1 cellular context compared by ENCODE assay signal in the genomic region with DNA sequence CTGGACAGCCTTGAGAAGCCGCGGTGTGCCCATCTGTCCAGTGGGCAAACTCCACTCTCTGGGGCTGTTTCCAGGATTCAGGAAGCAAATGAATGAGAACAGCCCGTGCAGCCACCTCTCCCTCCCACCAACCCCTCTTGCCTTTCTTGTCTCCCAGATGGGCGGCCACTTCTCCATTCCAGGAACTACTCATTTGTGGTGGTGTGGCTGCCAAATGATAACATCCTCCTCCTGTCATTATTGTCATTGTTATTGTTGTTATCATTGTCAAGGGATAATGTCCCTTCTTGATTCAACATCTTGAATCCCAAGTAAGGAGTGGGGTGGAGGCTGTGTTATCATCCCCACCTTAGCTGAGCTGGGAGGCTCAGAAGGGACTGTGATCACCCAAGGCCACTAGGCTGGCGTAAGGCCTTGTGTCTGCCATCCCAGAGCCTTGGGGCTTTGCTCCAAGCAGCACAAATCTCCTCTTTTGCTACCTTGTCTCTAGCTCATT.
TF ChIP-seq lines count a peak whose summit lies in the region.

No MANE protein-coding gene starts in this region.

TF ChIP-seq in K562, 482 proteins besides CTCF, POLR2A, EP300 and RAD21 (continued from another document and continues in another):
- TF ChIP-seq, protein P1, sequence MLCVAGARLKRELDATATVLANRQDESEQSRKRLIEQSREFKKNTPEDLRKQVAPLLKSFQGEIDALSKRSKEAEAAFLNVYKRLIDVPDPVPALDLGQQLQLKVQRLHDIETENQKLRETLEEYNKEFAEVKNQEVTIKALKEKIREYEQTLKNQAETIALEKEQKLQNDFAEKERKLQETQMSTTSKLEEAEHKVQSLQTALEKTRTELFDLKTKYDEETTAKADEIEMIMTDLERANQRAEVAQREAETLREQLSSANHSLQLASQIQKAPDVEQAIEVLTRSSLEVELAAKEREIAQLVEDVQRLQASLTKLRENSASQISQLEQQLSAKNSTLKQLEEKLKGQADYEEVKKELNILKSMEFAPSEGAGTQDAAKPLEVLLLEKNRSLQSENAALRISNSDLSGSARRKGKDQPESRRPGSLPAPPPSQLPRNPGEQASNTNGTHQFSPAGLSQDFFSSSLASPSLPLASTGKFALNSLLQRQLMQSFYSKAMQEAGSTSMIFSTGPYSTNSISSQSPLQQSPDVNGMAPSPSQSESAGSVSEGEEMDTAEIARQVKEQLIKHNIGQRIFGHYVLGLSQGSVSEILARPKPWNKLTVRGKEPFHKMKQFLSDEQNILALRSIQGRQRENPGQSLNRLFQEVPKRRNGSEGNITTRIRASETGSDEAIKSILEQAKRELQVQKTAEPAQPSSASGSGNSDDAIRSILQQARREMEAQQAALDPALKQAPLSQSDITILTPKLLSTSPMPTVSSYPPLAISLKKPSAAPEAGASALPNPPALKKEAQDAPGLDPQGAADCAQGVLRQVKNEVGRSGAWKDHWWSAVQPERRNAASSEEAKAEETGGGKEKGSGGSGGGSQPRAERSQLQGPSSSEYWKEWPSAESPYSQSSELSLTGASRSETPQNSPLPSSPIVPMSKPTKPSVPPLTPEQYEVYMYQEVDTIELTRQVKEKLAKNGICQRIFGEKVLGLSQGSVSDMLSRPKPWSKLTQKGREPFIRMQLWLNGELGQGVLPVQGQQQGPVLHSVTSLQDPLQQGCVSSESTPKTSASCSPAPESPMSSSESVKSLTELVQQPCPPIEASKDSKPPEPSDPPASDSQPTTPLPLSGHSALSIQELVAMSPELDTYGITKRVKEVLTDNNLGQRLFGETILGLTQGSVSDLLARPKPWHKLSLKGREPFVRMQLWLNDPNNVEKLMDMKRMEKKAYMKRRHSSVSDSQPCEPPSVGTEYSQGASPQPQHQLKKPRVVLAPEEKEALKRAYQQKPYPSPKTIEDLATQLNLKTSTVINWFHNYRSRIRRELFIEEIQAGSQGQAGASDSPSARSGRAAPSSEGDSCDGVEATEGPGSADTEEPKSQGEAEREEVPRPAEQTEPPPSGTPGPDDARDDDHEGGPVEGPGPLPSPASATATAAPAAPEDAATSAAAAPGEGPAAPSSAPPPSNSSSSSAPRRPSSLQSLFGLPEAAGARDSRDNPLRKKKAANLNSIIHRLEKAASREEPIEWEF (CRISPR knock-in tag; IDR thresholded peaks at IDR 0.05) = no peak
- TF ChIP-seq, protein P2, sequence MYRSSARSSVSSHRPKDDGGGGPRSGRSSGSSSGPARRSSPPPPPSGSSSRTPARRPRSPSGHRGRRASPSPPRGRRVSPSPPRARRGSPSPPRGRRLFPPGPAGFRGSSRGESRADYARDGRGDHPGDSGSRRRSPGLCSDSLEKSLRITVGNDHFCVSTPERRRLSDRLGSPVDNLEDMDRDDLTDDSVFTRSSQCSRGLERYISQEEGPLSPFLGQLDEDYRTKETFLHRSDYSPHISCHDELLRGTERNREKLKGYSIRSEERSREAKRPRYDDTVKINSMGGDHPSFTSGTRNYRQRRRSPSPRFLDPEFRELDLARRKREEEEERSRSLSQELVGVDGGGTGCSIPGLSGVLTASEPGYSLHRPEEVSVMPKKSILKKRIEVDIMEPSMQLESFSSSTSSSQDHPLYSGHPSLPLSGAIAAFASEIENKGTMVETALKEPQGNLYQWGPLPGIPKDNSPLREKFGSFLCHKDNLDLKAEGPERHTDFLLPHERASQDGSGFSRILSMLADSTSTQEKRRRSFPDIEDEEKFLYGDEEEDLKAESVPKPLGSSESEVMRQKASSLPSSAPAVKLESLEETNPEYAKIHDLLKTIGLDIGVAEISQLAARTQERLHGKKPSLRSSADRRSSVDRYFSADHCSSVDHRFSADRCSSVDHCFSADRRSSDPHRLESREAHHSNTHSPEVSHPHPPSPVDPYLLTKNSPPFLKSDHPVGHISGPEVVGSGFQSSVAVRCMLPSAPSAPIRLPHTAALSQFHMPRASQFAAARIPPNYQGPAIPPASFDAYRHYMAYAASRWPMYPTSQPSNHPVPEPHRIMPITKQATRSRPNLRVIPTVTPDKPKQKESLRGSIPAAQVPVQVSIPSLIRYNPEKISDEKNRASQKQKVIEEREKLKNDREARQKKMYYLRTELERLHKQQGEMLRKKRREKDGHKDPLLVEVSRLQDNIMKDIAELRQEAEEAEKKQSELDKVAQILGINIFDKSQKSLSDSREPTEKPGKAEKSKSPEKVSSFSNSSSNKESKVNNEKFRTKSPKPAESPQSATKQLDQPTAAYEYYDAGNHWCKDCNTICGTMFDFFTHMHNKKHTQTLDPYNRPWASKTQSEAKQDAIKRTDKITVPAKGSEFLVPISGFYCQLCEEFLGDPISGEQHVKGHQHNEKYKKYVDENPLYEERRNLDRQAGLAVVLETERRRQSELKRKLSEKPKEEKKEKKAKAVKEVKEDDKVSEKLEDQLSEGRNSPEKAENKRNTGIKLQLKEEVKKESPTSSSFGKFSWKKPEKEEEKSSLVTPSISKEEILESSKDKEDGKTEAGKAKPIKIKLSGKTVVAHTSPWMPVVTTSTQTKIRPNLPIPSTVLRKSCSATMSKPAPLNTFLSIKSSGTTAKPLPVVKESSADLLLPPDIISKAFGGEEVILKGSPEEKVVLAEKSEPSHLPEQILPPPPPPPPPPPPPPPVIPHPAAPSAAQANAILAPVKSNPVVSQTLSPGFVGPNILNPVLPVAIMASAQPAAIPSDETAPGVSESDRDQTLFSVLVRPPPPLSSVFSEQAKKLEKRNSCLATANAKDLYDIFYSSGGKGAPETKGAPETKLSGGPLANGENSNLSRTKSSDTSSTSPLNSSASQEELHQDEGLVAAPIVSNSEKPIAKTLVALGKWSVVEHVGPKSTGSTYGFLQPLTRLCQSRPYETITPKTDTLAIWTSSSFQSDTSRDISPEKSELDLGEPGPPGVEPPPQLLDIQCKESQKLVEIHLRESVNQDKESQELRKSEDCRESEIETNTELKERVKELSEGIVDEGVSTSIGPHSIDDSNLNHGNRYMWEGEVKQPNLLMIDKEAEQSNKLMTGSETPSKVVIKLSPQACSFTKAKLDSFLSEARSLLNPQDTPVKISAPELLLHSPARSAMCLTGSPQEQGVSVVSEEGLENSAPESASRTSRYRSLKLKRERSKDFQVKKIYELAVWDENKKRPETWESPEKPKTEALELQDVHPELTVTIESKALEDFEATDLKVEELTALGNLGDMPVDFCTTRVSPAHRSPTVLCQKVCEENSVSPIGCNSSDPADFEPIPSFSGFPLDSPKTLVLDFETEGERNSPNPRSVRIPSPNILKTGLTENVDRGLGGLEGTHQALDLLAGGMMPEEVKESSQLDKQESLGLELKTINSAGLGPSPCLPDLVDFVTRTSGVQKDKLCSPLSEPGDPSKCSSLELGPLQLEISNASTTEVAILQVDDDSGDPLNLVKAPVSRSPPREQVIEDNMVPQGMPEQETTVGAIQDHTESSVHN (IDR thresholded peaks at IDR 0.05; ENCODE audit: borderline replicate concordance in 1 of 2, low read depth in 1 of 2) = peak in 1 of 2 experiments; percentile 46; a peak in 1 of 4 replicates
- TF ChIP-seq, protein P3, sequence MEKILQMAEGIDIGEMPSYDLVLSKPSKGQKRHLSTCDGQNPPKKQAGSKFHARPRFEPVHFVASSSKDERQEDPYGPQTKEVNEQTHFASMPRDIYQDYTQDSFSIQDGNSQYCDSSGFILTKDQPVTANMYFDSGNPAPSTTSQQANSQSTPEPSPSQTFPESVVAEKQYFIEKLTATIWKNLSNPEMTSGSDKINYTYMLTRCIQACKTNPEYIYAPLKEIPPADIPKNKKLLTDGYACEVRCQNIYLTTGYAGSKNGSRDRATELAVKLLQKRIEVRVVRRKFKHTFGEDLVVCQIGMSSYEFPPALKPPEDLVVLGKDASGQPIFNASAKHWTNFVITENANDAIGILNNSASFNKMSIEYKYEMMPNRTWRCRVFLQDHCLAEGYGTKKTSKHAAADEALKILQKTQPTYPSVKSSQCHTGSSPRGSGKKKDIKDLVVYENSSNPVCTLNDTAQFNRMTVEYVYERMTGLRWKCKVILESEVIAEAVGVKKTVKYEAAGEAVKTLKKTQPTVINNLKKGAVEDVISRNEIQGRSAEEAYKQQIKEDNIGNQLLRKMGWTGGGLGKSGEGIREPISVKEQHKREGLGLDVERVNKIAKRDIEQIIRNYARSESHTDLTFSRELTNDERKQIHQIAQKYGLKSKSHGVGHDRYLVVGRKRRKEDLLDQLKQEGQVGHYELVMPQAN (IDR thresholded peaks at IDR 0.05; ENCODE audit: borderline replicate concordance) = peak; percentile 23; the same call in 1 of the 2 replicates
- no peak for TF ChIP-seq ERF (CRISPR knock-in tag; IDR thresholded peaks at IDR 0.05)
- TF ChIP-seq CBX1 (IDR thresholded peaks at IDR 0.05; ENCODE audit: low read depth) = no peak
- no peak for TF ChIP-seq FOXM1 (IDR thresholded peaks at IDR 0.05; ENCODE audit: low read depth)
- no peak for TF ChIP-seq FOXM1 (CRISPR knock-in tag; IDR thresholded peaks at IDR 0.05; ENCODE audit: low read depth)
- TF ChIP-seq MED1 (CRISPR knock-in tag; IDR thresholded peaks at IDR 0.05; ENCODE audit: borderline replicate concordance) = no peak
- no peak for TF ChIP-seq HNRNPH1 (optimal IDR thresholded peaks at IDR 0.05; ENCODE audit: low read depth, low read length)
- no peak for TF ChIP-seq XRCC5 (IDR thresholded peaks at IDR 0.05; ENCODE audit: low read depth, low read length)
- TF ChIP-seq SMAD4 (CRISPR knock-in tag; conservative IDR thresholded peaks at IDR 0.05) = peak; percentile 74
- peak; percentile 62; the same call in 1 of the 2 replicates for TF ChIP-seq JUND (IDR thresholded peaks at IDR 0.05; ENCODE audit: borderline replicate concordance, low read depth, low read length)
- peak; percentile 70; the same call in 1 of the 3 replicates for TF ChIP-seq JUND (tag; IDR thresholded peaks at IDR 0.05; ENCODE audit: borderline replicate concordance, low read depth, low read length)
- TF ChIP-seq, protein P4, sequence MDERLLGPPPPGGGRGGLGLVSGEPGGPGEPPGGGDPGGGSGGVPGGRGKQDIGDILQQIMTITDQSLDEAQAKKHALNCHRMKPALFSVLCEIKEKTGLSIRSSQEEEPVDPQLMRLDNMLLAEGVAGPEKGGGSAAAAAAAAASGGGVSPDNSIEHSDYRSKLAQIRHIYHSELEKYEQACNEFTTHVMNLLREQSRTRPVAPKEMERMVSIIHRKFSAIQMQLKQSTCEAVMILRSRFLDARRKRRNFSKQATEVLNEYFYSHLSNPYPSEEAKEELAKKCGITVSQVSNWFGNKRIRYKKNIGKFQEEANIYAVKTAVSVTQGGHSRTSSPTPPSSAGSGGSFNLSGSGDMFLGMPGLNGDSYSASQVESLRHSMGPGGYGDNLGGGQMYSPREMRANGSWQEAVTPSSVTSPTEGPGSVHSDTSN (CRISPR knock-in tag; IDR thresholded peaks at IDR 0.05; ENCODE audit: low read depth) = no peak
- TF ChIP-seq, protein P4 (tag; conservative IDR thresholded peaks at IDR 0.05; ENCODE audit: low read depth) = no peak
- TF ChIP-seq BRCA1 (IDR thresholded peaks at IDR 0.05) = no peak
- no peak for TF ChIP-seq BRCA1 (CRISPR knock-in tag; IDR thresholded peaks at IDR 0.05)
- no peak for TF ChIP-seq HMG20B (CRISPR knock-in tag; IDR thresholded peaks at IDR 0.05)
- TF ChIP-seq MEF2A (IDR thresholded peaks at IDR 0.05; ENCODE audit: control insufficient read depth, low read depth, low read length) = no peak
- TF ChIP-seq HNRNPUL1 (IDR thresholded peaks at IDR 0.05; ENCODE audit: low read length) = no peak
- TF ChIP-seq, protein P5, sequence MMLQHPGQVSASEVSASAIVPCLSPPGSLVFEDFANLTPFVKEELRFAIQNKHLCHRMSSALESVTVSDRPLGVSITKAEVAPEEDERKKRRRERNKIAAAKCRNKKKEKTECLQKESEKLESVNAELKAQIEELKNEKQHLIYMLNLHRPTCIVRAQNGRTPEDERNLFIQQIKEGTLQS (IDR thresholded peaks at IDR 0.05) = no peak
- TF ChIP-seq, protein P5 (CRISPR knock-in tag; conservative IDR thresholded peaks at IDR 0.05) = no peak
- no peak for TF ChIP-seq ZNF134 (CRISPR knock-in tag; conservative IDR thresholded peaks at IDR 0.05)
- TF ChIP-seq RBM15 (IDR thresholded peaks at IDR 0.05; ENCODE audit: insufficient read depth, low read length) = no peak
- no peak for TF ChIP-seq ZNF175 (CRISPR knock-in tag; IDR thresholded peaks at IDR 0.05; ENCODE audit: low read depth)
- TF ChIP-seq NELFE (IDR thresholded peaks at IDR 0.05; ENCODE audit: insufficient read depth, insufficient read length) = no peak
- 0 out of 2 replicates have a peak, but pooled peaks have one; percentile 22 for TF ChIP-seq EHMT2 (IDR thresholded peaks at IDR 0.05)
- TF ChIP-seq ZFX (CRISPR knock-in tag; IDR thresholded peaks at IDR 0.05) = peak; percentile 59; the same call in 1 of the 2 replicates
- TF ChIP-seq TAL1 (IDR thresholded peaks at IDR 0.05) = peak; percentile 64
- peak; percentile 78 for TF ChIP-seq MTA1 (IDR thresholded peaks at IDR 0.05; ENCODE audit: borderline replicate concordance)
- TF ChIP-seq ZNF224 (CRISPR knock-in tag; IDR thresholded peaks at IDR 0.05) = no peak
- peak; percentile 56; the same call in 1 of the 2 replicates for TF ChIP-seq KLF16 (IDR thresholded peaks at IDR 0.05)
- TF ChIP-seq RBM25 (IDR thresholded peaks at IDR 0.05; ENCODE audit: low read depth, low read length, severe bottlenecking) = no peak
- no peak for TF ChIP-seq PCBP2 (IDR thresholded peaks at IDR 0.05; ENCODE audit: low read depth, low read length, poor library complexity, severe bottlenecking)
